9 cellular contexts compared by ENCODE assay signal in the genomic region with DNA sequence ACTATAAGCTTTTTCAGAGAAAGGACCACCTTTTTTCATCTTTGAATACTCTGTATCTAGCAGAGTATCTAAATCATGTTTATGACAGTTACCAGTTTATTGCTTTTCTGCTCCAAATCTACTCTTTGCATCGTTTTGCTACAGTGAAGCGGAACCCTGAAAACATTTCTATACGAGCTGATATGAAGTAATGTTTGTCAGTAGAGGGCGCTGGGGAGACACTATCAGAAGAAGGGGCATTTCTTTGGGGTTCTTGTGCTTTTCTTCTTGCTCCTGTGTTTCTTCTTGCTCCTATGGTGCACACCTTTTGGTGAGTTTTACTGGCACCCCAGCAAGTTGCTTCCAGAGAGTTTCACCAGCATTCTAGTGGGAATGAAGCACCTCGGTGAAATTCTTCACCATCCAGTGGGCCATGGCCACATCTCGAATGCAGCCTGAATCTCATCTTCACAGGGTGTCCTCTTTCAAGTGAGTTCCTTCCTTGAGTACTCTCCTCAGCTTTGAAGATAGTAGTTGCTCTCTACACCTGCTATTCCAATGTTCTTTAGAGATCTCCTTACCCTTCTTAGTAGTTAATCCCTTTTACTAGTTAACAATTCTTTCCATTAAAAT.
DNase-seq lines count a peak whose midpoint lies in the region; ATAC-seq lines count a peak whose summit lies in the region.
"Had no signal": no experiment of that assay in that cellular context is flagged by ENCODE, and none has a peak within 500 bp of the region (broad histone marks: within the 10 kb centered on the region; RNA-seq: fewer than 3 reads in every experiment).

No MANE protein-coding gene starts in this region.

- H2AFZ ChIP-seq in Karpas-422 (ENCODE audit: low read length), result no peak overlapping the region

- intact Hi-C loops in activated CD4-positive, alpha-beta T cell treated with anti-CD3 and anti-CD28 coated beads for 36 hours (cut with DNase I, micrococcal nuclease), result loop anchor here in 1 of 2 experiments (1.0 kb wide), 1 partner anchor 112 kb away; no protein-coding TSS in a partner anchor

- H3K4me3 ChIP-seq in Karpas-422 (ENCODE audit: low read length), result no peak overlapping the region

- H3K27ac Mint-ChIP-seq in activated CD4-positive, alpha-beta T cell treated with anti-CD3 and anti-CD28 coated beads for 36 hours, result no peak overlapping the region
- no peak overlapping the region for H3K27ac Mint-ChIP-seq in activated CD8-positive, alpha-beta T cell treated with anti-CD3 and anti-CD28 coated beads, Interleukin-2, amount 10 ng/mL, durations not matched to agents 7 days and 5 days
- H3K27ac Mint-ChIP-seq: activated naive CD8-positive, alpha-beta T cell had no signal

- no peak overlapping the region for H3K4me3 Mint-ChIP-seq in activated CD4-positive, alpha-beta T cell treated with anti-CD3 and anti-CD28 coated beads for 36 hours
- no peak overlapping the region for H3K4me3 Mint-ChIP-seq in activated CD8-positive, alpha-beta T cell treated with anti-CD3 and anti-CD28 coated beads, Interleukin-2, amount 10 ng/mL, durations not matched to agents 7 days and 5 days
- H3K4me3 Mint-ChIP-seq: activated naive CD8-positive, alpha-beta T cell had no signal

- H3K4me2 ChIP-seq in Karpas-422 (ENCODE audit: low read depth, low read length, poor library complexity, severe bottlenecking), result no peak overlapping the region

- H3K9me2 ChIP-seq in Karpas-422 (replicated peaks; ENCODE audit: insufficient read depth, low read length), result no peaks in the 10 kb centered on the region

- no peaks in the 10 kb centered on the region for H4K20me1 ChIP-seq in Karpas-422 (ENCODE audit: insufficient read depth, low read depth, low read length)

- ATAC-seq in activated CD4-positive, alpha-beta T cell treated with anti-CD3 and anti-CD28 coated beads for 36 hours, result no peak
- ATAC-seq in activated CD8-positive, alpha-beta T cell treated with anti-CD3 and anti-CD28 coated beads, Interleukin-2, amount 10 ng/mL, durations not matched to agents 7 days and 5 days, result no peak
- ATAC-seq in left lobe of liver, result peak; percentile 55
- no peak for ATAC-seq in HG02884 (IDR thresholded peaks at IDR 0.05; ENCODE audit: unreplicated experiment)
- no peak for ATAC-seq in GM18873 (IDR thresholded peaks at IDR 0.05; ENCODE audit: low FRiP score, unreplicated experiment)

- H3K27me3 Mint-ChIP-seq in activated CD4-positive, alpha-beta T cell treated with anti-CD3 and anti-CD28 coated beads for 36 hours, result peaks cover 9% of the 10 kb centered on the region
- peaks cover 36% of the 10 kb centered on the region for H3K27me3 Mint-ChIP-seq in activated CD8-positive, alpha-beta T cell treated with anti-CD3 and anti-CD28 coated beads, Interleukin-2, amount 10 ng/mL, durations not matched to agents 7 days and 5 days (ENCODE audit: low read depth)

- no peaks in the 10 kb centered on the region for H3K27me3 ChIP-seq in Karpas-422 (ENCODE audit: low read length)

- H3K4me1 ChIP-seq in Karpas-422 (ENCODE audit: low read length), result no peaks in the 10 kb centered on the region

- H3K4me1 Mint-ChIP-seq in activated CD4-positive, alpha-beta T cell treated with anti-CD3 and anti-CD28 coated beads for 36 hours, result peaks cover 6% of the 10 kb centered on the region
- H3K4me1 Mint-ChIP-seq in activated CD8-positive, alpha-beta T cell treated with anti-CD3 and anti-CD28 coated beads, Interleukin-2, amount 10 ng/mL, durations not matched to agents 7 days and 5 days (ENCODE audit: low read depth), result no peaks in the 10 kb centered on the region

- no peaks in the 10 kb centered on the region for H3K36me3 Mint-ChIP-seq in activated CD4-positive, alpha-beta T cell treated with anti-CD3 and anti-CD28 coated beads for 36 hours (ENCODE audit: low read depth)
- no peaks in the 10 kb centered on the region for H3K36me3 Mint-ChIP-seq in activated CD8-positive, alpha-beta T cell treated with anti-CD3 and anti-CD28 coated beads, Interleukin-2, amount 10 ng/mL, durations not matched to agents 7 days and 5 days (ENCODE audit: low read depth)
- H3K36me3 Mint-ChIP-seq: activated naive CD8-positive, alpha-beta T cell had no signal

- no peaks in the 10 kb centered on the region for H3K9me3 Mint-ChIP-seq in activated CD4-positive, alpha-beta T cell treated with anti-CD3 and anti-CD28 coated beads for 36 hours (ENCODE audit: low read depth)
- H3K9me3 Mint-ChIP-seq in activated CD8-positive, alpha-beta T cell treated with anti-CD3 and anti-CD28 coated beads, Interleukin-2, amount 10 ng/mL, durations not matched to agents 7 days and 5 days (ENCODE audit: insufficient read depth), result no peaks in the 10 kb centered on the region

- H3K9ac ChIP-seq in Karpas-422 (ENCODE audit: low read length), result no peak overlapping the region

- H3K79me2 ChIP-seq in Karpas-422 (ENCODE audit: low read length), result no peaks in the 10 kb centered on the region

- H3K27ac ChIP-seq in Karpas-422 (ENCODE audit: low read length), result no peak overlapping the region

- no peaks in the 10 kb centered on the region for H3K9me3 ChIP-seq in Karpas-422 (ENCODE audit: low read length)

- DNase-seq in activated CD4-positive, alpha-beta T cell treated with anti-CD3 and anti-CD28 coated beads for 36 hours, result peak; percentile 63
- DNase-seq in activated CD4-positive, alpha-beta T cell treated with anti-CD3 and anti-CD28 coated beads, Interleukin-2, amount 50 U/mL, for 4 hours, result no peak
- DNase-seq in Karpas-422 (peak; percentile 76), left lobe of liver (ENCODE audit: low spot score) (no peak), NCI-H1048 (lab: John Stamatoyannopoulos, UW) (no peak)
- DNase-seq in activated CD8-positive, alpha-beta T cell treated with anti-CD3 and anti-CD28 coated beads, Interleukin-2, amount 10 ng/mL, durations not matched to agents 7 days and 5 days, result peak; percentile 67

- POLR2A ChIA-PET in activated CD4-positive, alpha-beta T cell treated with anti-CD3 and anti-CD28 coated beads for 36 hours (lab: Charles Lee), result no interaction called here
- POLR2A ChIA-PET in activated CD8-positive, alpha-beta T cell treated with anti-CD3 and anti-CD28 coated beads, Interleukin-2, amount 10 ng/mL, durations not matched to agents 7 days and 5 days (lab: Charles Lee), result no interaction called here

- H3K36me3 ChIP-seq in Karpas-422 (ENCODE audit: insufficient read depth, low read length), result no peaks in the 10 kb centered on the region

- CTCF ChIA-PET in activated CD4-positive, alpha-beta T cell treated with anti-CD3 and anti-CD28 coated beads for 36 hours (lab: Charles Lee), result interaction anchor here (0.7 to 3.6 kb wide), 12 partner anchors 8 to 1026 kb away, joined by 3 to 15 read pairs (median 4); no protein-coding TSS in a partner anchor
- CTCF ChIA-PET in activated CD8-positive, alpha-beta T cell treated with anti-CD3 and anti-CD28 coated beads, Interleukin-2, amount 10 ng/mL, durations not matched to agents 7 days and 5 days (lab: Charles Lee), result interaction anchor here (1.2 to 2.0 kb wide), 8 partner anchors 8 to 434 kb away, joined by 4 to 12 read pairs (median 6); no protein-coding TSS in a partner anchor

Comparison
In these comparisons a context has a peak if more than half of its experiments do, and no peak if none do; other contexts are left out.
1. DNase-seq: peak in activated CD4-positive, alpha-beta T cell treated with anti-CD3 and anti-CD28 coated beads for 36 hours (single experiment), Karpas-422 (single experiment) and activated CD8-positive, alpha-beta T cell treated with anti-CD3 and anti-CD28 coated beads, Interleukin-2, amount 10 ng/mL, durations not matched to agents 7 days and 5 days (single experiment); none in activated CD4-positive, alpha-beta T cell treated with anti-CD3 and anti-CD28 coated beads, Interleukin-2, amount 50 U/mL, for 4 hours (0 of 2), left lobe of liver (single experiment) and NCI-H1048 (single experiment).